8 cellular contexts compared by ENCODE assay signal in the genomic region with DNA sequence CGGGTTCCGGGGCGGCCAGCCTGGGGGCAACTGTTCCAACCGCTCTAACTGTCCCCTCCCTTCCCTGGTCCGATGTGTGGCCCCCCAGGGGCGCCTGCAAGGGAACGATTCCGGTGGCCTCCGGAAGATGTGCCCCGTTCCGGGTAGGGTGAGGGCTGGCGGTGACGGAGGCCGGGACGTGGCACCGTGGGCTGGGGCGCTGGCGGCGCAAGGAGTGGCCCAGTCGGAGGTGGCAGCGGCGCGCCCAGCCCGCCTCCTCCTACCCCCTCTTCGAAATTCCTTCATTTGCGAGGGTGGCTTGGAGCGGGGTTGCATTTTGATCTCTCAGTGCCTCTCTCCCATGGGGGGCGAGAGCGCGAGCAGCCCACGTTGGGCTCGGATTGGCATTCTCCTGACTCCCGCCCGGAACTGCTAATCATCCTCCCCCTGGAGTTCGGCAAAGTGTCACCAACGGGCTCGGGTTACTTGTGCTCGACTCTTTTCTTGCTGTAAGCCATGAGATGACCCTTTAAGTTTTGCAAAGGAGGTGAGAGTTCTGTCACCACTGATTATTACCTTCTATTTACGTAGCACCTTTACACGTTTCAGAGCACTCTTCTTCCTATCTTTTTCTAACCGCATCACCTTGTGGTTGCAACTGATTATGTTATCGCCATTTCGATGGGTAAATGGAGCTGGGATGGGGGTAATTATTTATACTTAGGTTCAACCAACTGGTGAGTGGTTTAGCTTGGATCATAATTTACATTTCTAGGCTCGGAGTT. TPM values are rescaled to one million over a fixed set of nuclear protein-coding genes. Genes with fewer than 3 reads are reported as not detected.
DNase-seq lines count a peak whose midpoint lies in the region; ATAC-seq and FAIRE-seq lines count a peak whose summit lies in the region.

No MANE protein-coding gene starts in this region.

- H3K27me3 ChIP-seq in BLaER1 treated with 17β-estradiol and CSF1 and Interleukin-3, amounts not matched to agents 10 nM and 100 nM, result no peaks in the 10 kb centered on the region

- H3K9ac ChIP-seq in BLaER1 treated with 17β-estradiol and CSF1 and Interleukin-3, amounts not matched to agents 10 nM and 100 nM, result peak overlapping the region; percentile 91 to 99 (median 96)

- peak; percentile 6 for DNase-seq in RCC 7860 (ENCODE audit: low spot score)
- peak; percentile 27 for DNase-seq in activated gamma-delta T cell treated with anti-CD3 and anti-CD28 coated beads, Interleukin-2, amount 50 U/mL, for 16 hours (ENCODE audit: low read depth)
- peak; percentile 34 to 49 for DNase-seq in frontal cortex (ENCODE audit: low spot score in 2 of 2)
- DNase-seq in nucleus accumbens (lab: John Stamatoyannopoulos, UW), result peak in 37 of 56 donors; percentile 20 to 81 (median 60)

- H3K9me3 ChIP-seq in BLaER1 treated with 17β-estradiol and CSF1 and Interleukin-3, amounts not matched to agents 10 nM and 100 nM (replicated peaks in 1 of 11), result no peaks in the 10 kb centered on the region

- H3K4me3 ChIP-seq in BLaER1 treated with 17β-estradiol and CSF1 and Interleukin-3, amounts not matched to agents 10 nM and 100 nM, result peak overlapping the region; percentile 84 to 100 (median 94)

- H3K4me1 ChIP-seq in BLaER1 treated with 17β-estradiol and CSF1 and Interleukin-3, amounts not matched to agents 10 nM and 100 nM, result peaks cover 23 to 45% (median 31%) of the 10 kb centered on the region in 10 experiments

- H3K36me3 ChIP-seq in BLaER1 treated with 17β-estradiol and CSF1 and Interleukin-3, amounts not matched to agents 10 nM and 100 nM, result peaks cover 22 to 35% (median 30%) of the 10 kb centered on the region in 11 experiments; a peak in 21 of 22 replicates

- ATAC-seq in GM19324 (IDR thresholded peaks at IDR 0.05; ENCODE audit: low FRiP score, unreplicated experiment) (peak; percentile 51), HG03460 (IDR thresholded peaks at IDR 0.05; ENCODE audit: unreplicated experiment) (peak; percentile 43)

- H3K27ac ChIP-seq in BLaER1 treated with 17β-estradiol and CSF1 and Interleukin-3, amounts not matched to agents 10 nM and 100 nM, result peak overlapping the region; percentile 88 to 97 (median 94)
- H3K27ac ChIP-seq in temporal lobe (ENCODE audit: low read depth, low read length), result peak overlapping the region; percentile 88

- no peak for FAIRE-seq in RCC 7860 (lab: Jason Lieb, UNC)
- no peak for FAIRE-seq in frontal cortex (lab: Jason Lieb, UNC)

- H4K20me1 ChIP-seq in BLaER1 treated with 17β-estradiol and CSF1 and Interleukin-3, amounts not matched to agents 10 nM and 100 nM, result peaks cover 43 to 56% (median 55%) of the 10 kb centered on the region in 11 experiments; a peak in 21 of 22 replicates

- peak overlapping the region; percentile 77 to 95 (median 88) for H3K4me2 ChIP-seq in BLaER1 treated with 17β-estradiol and CSF1 and Interleukin-3, amounts not matched to agents 10 nM and 100 nM

RNA-seq across cellular contexts. Expression of a gene that starts 0.7 kb away (rescaled TPM):
- total RNA-seq in frontal cortex (41.2 TPM), temporal lobe (36.1 TPM)

RNA-seq across cellular contexts. Expression of a gene that starts 38.7 kb away (rescaled TPM):
- not detected for total RNA-seq in frontal cortex
- total RNA-seq in temporal lobe, result not detected

RNA-seq across cellular contexts. Expression of a gene that starts 53.4 kb away (rescaled TPM):
- total RNA-seq in frontal cortex (4,449 TPM), temporal lobe (3,437 TPM)

Comparison
In these comparisons a context has a peak if more than half of its experiments do, and no peak if none do; other contexts are left out.
1. Peak in every context shown above with its lines: DNase-seq, ATAC-seq, H3K4me3 ChIP-seq and H3K27ac ChIP-seq.
2. DNase-seq: peak in every context shown above with its lines; median percentile 60 in nucleus accumbens; 42 in frontal cortex; 27 in activated gamma-delta T cell treated with anti-CD3 and anti-CD28 coated beads, Interleukin-2, amount 50 U/mL, for 16 hours; 6 in RCC 7860.